Comparison of ENCODE assay signal across 8 cellular contexts in the genomic region with DNA sequence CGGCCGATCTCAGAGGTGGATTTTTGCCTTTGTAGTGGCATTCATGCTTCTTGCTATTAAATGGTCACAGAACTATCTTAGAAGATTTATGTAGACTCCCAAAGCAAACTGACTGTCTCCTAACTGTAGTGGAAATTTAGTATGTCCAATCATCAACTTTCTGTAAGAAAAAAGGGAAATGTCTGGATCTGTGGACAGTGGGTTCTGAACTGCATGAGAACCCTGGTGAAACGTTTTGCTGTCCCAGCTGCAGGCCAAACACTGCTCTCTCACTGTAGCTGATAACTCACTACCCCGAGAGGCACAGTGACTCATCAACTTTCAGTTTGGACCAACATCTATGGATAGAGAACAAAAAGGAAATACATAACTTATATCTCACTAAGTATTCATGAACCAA.
DNase-seq lines count a peak whose midpoint lies in the region; ATAC-seq and TF ChIP-seq lines count a peak whose summit lies in the region.

No MANE protein-coding gene starts in this region.

- DNase-seq in Ammon's horn (ENCODE audit: low spot score) (peak; percentile 71), WERI-Rb-1 (peak; percentile 12), right cardiac atrium (peak; percentile 58 to 78 (median 68)), smooth muscle cell of the brain vasculature (ENCODE audit: low read depth, low spot score) (peak; percentile 45), ecto neural progenitor cell (ENCODE audit: low spot score) (no peak)
- no peak for DNase-seq in stimulated activated naive CD8-positive, alpha-beta T cell treated with anti-CD3 and anti-CD28 coated beads, Interleukin-15, amount 100 ng/mL, for 72 hours

- H3K9me3 Mint-ChIP-seq in stimulated activated naive CD8-positive, alpha-beta T cell treated with anti-CD3 and anti-CD28 coated beads, Interleukin-15, amount 100 ng/mL, for 72 hours = peaks cover 0 to 4% of the 10 kb centered on the region in 2 donors

- H3K36me3 ChIP-seq in WERI-Rb-1 = no peaks in the 10 kb centered on the region

- no peaks in the 10 kb centered on the region for H3K4me1 Mint-ChIP-seq in stimulated activated naive CD8-positive, alpha-beta T cell treated with anti-CD3 and anti-CD28 coated beads, Interleukin-15, amount 100 ng/mL, for 72 hours

- 17% methylated on average over 4 of the region's 4 CpGs for WGBS in right cardiac atrium

- H3K4me3 ChIP-seq in WERI-Rb-1 (ENCODE audit: low read depth, low read length) = no peak overlapping the region
- peak overlapping the region; percentile 8 for H3K4me3 ChIP-seq in right cardiac atrium (ENCODE audit: low read length)

- H3K9me3 ChIP-seq in WERI-Rb-1 (ENCODE audit: severe bottlenecking) = no peaks in the 10 kb centered on the region
- no peaks in the 10 kb centered on the region for H3K9me3 ChIP-seq in right cardiac atrium (ENCODE audit: control insufficient read depth, low read length)

- peaks cover 21% of the 10 kb centered on the region for H3K4me1 ChIP-seq in right cardiac atrium (ENCODE audit: control insufficient read depth, insufficient read depth, low read length)

- peak; percentile 77 for ATAC-seq in GM19372 (IDR thresholded peaks at IDR 0.05; ENCODE audit: low read depth, unreplicated experiment)
- peak; percentile 55 for ATAC-seq in HG03520 (IDR thresholded peaks at IDR 0.05; ENCODE audit: unreplicated experiment)
- peak; percentile 93 to 94 for ATAC-seq in right cardiac atrium
- ATAC-seq in stimulated activated naive CD8-positive, alpha-beta T cell treated with anti-CD3 and anti-CD28 coated beads, Interleukin-15, amount 100 ng/mL, for 72 hours = no peak

- no peak for TF ChIP-seq CTCF in WERI-Rb-1 (IDR thresholded peaks at IDR 0.05; ENCODE audit: low read depth, low read length)

- H3K27ac Mint-ChIP-seq in stimulated activated naive CD8-positive, alpha-beta T cell treated with anti-CD3 and anti-CD28 coated beads, Interleukin-15, amount 100 ng/mL, for 72 hours = no peak overlapping the region

- no peaks in the 10 kb centered on the region for H3K27me3 Mint-ChIP-seq in stimulated activated naive CD8-positive, alpha-beta T cell treated with anti-CD3 and anti-CD28 coated beads, Interleukin-15, amount 100 ng/mL, for 72 hours

- H3K27ac ChIP-seq in WERI-Rb-1 = no peak overlapping the region
- peak overlapping the region; percentile 78 for H3K27ac ChIP-seq in right cardiac atrium (ENCODE audit: low read length)

- H3K4me3 Mint-ChIP-seq in stimulated activated naive CD8-positive, alpha-beta T cell treated with anti-CD3 and anti-CD28 coated beads, Interleukin-15, amount 100 ng/mL, for 72 hours = no peak overlapping the region

- H3K27me3 ChIP-seq in WERI-Rb-1 (ENCODE audit: insufficient read depth, low read depth, severe bottlenecking) = no peaks in the 10 kb centered on the region
- H3K27me3 ChIP-seq in right cardiac atrium (ENCODE audit: control insufficient read depth, insufficient read depth) = no peaks in the 10 kb centered on the region

- intact Hi-C loops in right cardiac atrium (cut with DNase I) = no loop called here

Comparison
In these comparisons a context has a peak if more than half of its experiments do, and no peak if none do; other contexts are left out.
1. DNase-seq: peak in Ammon's horn (single experiment), WERI-Rb-1 (single experiment), right cardiac atrium (3 of 3) and smooth muscle cell of the brain vasculature (single experiment); none in ecto neural progenitor cell (single experiment) and stimulated activated naive CD8-positive, alpha-beta T cell treated with anti-CD3 and anti-CD28 coated beads, Interleukin-15, amount 100 ng/mL, for 72 hours (0 of 2).